ENCODE assay signal across 1 cellular context in genomic region chr5:58477760-58478159, GRCh38.
TF ChIP-seq lines count a peak whose summit lies in the region.

No MANE protein-coding gene starts in this region.

TF ChIP-seq in GM12878, 131 proteins besides CTCF, POLR2A, EP300 and RAD21:
- TF ChIP-seq TAF1 (IDR thresholded peaks at IDR 0.05; ENCODE audit: borderline replicate concordance, low read depth, low read length) = no peak
- TF ChIP-seq SMC3 (IDR thresholded peaks at IDR 0.05; ENCODE audit: borderline replicate concordance, low read length) = peak; percentile 34; the same call in 1 of the 2 replicates
